Comparison of ENCODE assay signal across 1 cellular context in the genomic region with DNA sequence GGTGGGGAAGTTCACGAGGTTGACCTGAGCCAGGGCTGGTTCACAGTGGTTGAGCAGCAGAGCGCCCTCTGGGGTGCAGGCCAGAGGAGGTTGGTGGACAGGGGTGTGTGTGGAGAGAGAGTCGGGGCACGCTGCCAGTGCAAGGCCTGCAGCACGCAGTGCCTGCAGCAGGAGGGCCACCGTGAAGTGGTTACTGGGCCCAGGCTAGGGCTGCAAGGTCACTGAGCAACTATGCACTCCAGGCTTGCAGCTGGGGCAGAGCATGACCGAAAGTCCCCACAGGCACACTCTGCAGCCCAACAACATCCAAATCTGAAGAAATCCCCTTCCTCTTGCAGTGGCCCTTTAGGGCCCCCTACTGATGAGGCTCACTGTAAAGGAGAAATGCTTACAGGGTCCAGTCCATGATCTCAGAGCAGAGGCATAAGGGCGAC.
TF ChIP-seq lines count a peak whose summit lies in the region.

No MANE protein-coding gene starts in this region.

TF ChIP-seq in GM12878, 131 proteins besides CTCF, POLR2A, EP300 and RAD21 (continued from another document and continues in another):
- TF ChIP-seq SMAD5 (IDR thresholded peaks at IDR 0.05; ENCODE audit: low read depth) = no peak
- TF ChIP-seq, protein P1, sequence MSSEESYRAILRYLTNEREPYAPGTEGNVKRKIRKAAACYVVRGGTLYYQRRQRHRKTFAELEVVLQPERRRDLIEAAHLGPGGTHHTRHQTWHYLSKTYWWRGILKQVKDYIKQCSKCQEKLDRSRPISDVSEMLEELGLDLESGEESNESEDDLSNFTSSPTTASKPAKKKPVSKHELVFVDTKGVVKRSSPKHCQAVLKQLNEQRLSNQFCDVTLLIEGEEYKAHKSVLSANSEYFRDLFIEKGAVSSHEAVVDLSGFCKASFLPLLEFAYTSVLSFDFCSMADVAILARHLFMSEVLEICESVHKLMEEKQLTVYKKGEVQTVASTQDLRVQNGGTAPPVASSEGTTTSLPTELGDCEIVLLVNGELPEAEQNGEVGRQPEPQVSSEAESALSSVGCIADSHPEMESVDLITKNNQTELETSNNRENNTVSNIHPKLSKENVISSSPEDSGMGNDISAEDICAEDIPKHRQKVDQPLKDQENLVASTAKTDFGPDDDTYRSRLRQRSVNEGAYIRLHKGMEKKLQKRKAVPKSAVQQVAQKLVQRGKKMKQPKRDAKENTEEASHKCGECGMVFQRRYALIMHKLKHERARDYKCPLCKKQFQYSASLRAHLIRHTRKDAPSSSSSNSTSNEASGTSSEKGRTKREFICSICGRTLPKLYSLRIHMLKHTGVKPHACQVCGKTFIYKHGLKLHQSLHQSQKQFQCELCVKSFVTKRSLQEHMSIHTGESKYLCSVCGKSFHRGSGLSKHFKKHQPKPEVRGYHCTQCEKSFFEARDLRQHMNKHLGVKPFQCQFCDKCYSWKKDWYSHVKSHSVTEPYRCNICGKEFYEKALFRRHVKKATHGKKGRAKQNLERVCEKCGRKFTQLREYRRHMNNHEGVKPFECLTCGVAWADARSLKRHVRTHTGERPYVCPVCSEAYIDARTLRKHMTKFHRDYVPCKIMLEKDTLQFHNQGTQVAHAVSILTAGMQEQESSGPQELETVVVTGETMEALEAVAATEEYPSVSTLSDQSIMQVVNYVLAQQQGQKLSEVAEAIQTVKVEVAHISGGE (CRISPR knock-in tag; IDR thresholded peaks at IDR 0.05) = no peak
- TF ChIP-seq, protein P2, sequence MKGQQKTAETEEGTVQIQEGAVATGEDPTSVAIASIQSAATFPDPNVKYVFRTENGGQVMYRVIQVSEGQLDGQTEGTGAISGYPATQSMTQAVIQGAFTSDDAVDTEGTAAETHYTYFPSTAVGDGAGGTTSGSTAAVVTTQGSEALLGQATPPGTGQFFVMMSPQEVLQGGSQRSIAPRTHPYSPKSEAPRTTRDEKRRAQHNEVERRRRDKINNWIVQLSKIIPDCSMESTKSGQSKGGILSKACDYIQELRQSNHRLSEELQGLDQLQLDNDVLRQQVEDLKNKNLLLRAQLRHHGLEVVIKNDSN (IDR thresholded peaks at IDR 0.05; ENCODE audit: borderline replicate concordance, extremely low read length, insufficient read depth, low read depth, low read length) = no peak
- no peak for TF ChIP-seq ESRRA (IDR thresholded peaks at IDR 0.05; ENCODE audit: low read length)
- 0 out of 2 replicates have a peak, but pooled peaks have one; percentile 19 for TF ChIP-seq TCF3 (IDR thresholded peaks at IDR 0.05; ENCODE audit: borderline replicate concordance, insufficient read depth, low read depth, low read length)
- no peak for TF ChIP-seq CBX3 (IDR thresholded peaks at IDR 0.05; ENCODE audit: borderline replicate concordance, low read depth)
- TF ChIP-seq BHLHE40 (IDR thresholded peaks at IDR 0.05; ENCODE audit: borderline replicate concordance in 1 of 2, low read depth in 2 of 2, low read length in 1 of 2) = peak; percentile 37 to 42; a peak in 2 of 4 replicates
- TF ChIP-seq, protein P3, sequence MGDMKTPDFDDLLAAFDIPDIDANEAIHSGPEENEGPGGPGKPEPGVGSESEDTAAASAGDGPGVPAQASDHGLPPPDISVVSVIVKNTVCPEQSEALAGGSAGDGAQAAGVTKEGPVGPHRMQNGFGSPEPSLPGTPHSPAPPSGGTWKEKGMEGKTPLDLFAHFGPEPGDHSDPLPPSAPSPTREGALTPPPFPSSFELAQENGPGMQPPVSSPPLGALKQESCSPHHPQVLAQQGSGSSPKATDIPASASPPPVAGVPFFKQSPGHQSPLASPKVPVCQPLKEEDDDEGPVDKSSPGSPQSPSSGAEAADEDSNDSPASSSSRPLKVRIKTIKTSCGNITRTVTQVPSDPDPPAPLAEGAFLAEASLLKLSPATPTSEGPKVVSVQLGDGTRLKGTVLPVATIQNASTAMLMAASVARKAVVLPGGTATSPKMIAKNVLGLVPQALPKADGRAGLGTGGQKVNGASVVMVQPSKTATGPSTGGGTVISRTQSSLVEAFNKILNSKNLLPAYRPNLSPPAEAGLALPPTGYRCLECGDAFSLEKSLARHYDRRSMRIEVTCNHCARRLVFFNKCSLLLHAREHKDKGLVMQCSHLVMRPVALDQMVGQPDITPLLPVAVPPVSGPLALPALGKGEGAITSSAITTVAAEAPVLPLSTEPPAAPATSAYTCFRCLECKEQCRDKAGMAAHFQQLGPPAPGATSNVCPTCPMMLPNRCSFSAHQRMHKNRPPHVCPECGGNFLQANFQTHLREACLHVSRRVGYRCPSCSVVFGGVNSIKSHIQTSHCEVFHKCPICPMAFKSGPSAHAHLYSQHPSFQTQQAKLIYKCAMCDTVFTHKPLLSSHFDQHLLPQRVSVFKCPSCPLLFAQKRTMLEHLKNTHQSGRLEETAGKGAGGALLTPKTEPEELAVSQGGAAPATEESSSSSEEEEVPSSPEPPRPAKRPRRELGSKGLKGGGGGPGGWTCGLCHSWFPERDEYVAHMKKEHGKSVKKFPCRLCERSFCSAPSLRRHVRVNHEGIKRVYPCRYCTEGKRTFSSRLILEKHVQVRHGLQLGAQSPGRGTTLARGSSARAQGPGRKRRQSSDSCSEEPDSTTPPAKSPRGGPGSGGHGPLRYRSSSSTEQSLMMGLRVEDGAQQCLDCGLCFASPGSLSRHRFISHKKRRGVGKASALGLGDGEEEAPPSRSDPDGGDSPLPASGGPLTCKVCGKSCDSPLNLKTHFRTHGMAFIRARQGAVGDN (IDR thresholded peaks at IDR 0.05) = peak; percentile 65; the same call in 1 of the 2 replicates
- TF ChIP-seq, protein P4, sequence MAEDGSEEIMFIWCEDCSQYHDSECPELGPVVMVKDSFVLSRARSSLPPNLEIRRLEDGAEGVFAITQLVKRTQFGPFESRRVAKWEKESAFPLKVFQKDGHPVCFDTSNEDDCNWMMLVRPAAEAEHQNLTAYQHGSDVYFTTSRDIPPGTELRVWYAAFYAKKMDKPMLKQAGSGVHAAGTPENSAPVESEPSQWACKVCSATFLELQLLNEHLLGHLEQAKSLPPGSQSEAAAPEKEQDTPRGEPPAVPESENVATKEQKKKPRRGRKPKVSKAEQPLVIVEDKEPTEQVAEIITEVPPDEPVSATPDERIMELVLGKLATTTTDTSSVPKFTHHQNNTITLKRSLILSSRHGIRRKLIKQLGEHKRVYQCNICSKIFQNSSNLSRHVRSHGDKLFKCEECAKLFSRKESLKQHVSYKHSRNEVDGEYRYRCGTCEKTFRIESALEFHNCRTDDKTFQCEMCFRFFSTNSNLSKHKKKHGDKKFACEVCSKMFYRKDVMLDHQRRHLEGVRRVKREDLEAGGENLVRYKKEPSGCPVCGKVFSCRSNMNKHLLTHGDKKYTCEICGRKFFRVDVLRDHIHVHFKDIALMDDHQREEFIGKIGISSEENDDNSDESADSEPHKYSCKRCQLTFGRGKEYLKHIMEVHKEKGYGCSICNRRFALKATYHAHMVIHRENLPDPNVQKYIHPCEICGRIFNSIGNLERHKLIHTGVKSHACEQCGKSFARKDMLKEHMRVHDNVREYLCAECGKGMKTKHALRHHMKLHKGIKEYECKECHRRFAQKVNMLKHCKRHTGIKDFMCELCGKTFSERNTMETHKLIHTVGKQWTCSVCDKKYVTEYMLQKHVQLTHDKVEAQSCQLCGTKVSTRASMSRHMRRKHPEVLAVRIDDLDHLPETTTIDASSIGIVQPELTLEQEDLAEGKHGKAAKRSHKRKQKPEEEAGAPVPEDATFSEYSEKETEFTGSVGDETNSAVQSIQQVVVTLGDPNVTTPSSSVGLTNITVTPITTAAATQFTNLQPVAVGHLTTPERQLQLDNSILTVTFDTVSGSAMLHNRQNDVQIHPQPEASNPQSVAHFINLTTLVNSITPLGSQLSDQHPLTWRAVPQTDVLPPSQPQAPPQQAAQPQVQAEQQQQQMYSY (CRISPR knock-in tag; IDR thresholded peaks at IDR 0.05) = no peak
- TF ChIP-seq TARDBP (IDR thresholded peaks at IDR 0.05; ENCODE audit: borderline replicate concordance) = no peak
- no peak for TF ChIP-seq ZNF207 (IDR thresholded peaks at IDR 0.05; ENCODE audit: borderline replicate concordance)
- no peak for TF ChIP-seq POU2F2 (IDR thresholded peaks at IDR 0.05; ENCODE audit: borderline replicate concordance, low read depth, low read length)
- no peak for TF ChIP-seq MTA2 (IDR thresholded peaks at IDR 0.05; ENCODE audit: low read depth)
- TF ChIP-seq KLF5 (IDR thresholded peaks at IDR 0.05; ENCODE audit: partially characterized antibody) = no peak
- no peak for TF ChIP-seq STAT1 (conservative IDR thresholded peaks at IDR 0.05)
- TF ChIP-seq ATF7 (IDR thresholded peaks at IDR 0.05; ENCODE audit: low read depth) = no peak
- TF ChIP-seq, protein P5, sequence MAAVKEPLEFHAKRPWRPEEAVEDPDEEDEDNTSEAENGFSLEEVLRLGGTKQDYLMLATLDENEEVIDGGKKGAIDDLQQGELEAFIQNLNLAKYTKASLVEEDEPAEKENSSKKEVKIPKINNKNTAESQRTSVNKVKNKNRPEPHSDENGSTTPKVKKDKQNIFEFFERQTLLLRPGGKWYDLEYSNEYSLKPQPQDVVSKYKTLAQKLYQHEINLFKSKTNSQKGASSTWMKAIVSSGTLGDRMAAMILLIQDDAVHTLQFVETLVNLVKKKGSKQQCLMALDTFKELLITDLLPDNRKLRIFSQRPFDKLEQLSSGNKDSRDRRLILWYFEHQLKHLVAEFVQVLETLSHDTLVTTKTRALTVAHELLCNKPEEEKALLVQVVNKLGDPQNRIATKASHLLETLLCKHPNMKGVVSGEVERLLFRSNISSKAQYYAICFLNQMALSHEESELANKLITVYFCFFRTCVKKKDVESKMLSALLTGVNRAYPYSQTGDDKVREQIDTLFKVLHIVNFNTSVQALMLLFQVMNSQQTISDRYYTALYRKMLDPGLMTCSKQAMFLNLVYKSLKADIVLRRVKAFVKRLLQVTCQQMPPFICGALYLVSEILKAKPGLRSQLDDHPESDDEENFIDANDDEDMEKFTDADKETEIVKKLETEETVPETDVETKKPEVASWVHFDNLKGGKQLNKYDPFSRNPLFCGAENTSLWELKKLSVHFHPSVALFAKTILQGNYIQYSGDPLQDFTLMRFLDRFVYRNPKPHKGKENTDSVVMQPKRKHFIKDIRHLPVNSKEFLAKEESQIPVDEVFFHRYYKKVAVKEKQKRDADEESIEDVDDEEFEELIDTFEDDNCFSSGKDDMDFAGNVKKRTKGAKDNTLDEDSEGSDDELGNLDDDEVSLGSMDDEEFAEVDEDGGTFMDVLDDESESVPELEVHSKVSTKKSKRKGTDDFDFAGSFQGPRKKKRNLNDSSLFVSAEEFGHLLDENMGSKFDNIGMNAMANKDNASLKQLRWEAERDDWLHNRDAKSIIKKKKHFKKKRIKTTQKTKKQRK (IDR thresholded peaks at IDR 0.05; ENCODE audit: low read depth, low read length) = 0 out of 2 replicates have a peak, but pooled peaks have one; percentile 7
- TF ChIP-seq NRF1 (conservative IDR thresholded peaks at IDR 0.05; ENCODE audit: low read depth, low read length) = no peak
- TF ChIP-seq MYB (IDR thresholded peaks at IDR 0.05; ENCODE audit: borderline replicate concordance, low read depth, low read length) = no peak
- TF ChIP-seq, protein P6, sequence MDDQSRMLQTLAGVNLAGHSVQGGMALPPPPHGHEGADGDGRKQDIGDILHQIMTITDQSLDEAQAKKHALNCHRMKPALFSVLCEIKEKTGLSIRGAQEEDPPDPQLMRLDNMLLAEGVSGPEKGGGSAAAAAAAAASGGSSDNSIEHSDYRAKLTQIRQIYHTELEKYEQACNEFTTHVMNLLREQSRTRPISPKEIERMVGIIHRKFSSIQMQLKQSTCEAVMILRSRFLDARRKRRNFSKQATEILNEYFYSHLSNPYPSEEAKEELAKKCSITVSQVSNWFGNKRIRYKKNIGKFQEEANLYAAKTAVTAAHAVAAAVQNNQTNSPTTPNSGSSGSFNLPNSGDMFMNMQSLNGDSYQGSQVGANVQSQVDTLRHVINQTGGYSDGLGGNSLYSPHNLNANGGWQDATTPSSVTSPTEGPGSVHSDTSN (IDR thresholded peaks at IDR 0.05; ENCODE audit: insufficient replicate concordance, low read depth, low read length) = no peak
- TF ChIP-seq, protein P7, sequence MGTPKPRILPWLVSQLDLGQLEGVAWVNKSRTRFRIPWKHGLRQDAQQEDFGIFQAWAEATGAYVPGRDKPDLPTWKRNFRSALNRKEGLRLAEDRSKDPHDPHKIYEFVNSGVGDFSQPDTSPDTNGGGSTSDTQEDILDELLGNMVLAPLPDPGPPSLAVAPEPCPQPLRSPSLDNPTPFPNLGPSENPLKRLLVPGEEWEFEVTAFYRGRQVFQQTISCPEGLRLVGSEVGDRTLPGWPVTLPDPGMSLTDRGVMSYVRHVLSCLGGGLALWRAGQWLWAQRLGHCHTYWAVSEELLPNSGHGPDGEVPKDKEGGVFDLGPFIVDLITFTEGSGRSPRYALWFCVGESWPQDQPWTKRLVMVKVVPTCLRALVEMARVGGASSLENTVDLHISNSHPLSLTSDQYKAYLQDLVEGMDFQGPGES (IDR thresholded peaks at IDR 0.05) = no peak
- no peak for TF ChIP-seq FOXK2 (IDR thresholded peaks at IDR 0.05)
- no peak for TF ChIP-seq TCF7 (IDR thresholded peaks at IDR 0.05; ENCODE audit: borderline replicate concordance)
- no peak for TF ChIP-seq ETV6 (conservative IDR thresholded peaks at IDR 0.05 in 1 of 2, IDR thresholded peaks at IDR 0.05 in 1 of 2; ENCODE audit: borderline replicate concordance in 1 of 2, low read depth in 1 of 2)
- TF ChIP-seq ZSCAN29 (IDR thresholded peaks at IDR 0.05) = no peak
- TF ChIP-seq POLR2AphosphoS2 (IDR thresholded peaks at IDR 0.05; ENCODE audit: low read depth, low read length) = no peak
- no peak for TF ChIP-seq NFXL1 (IDR thresholded peaks at IDR 0.05; ENCODE audit: borderline replicate concordance)
- peak; percentile 54; the same call in 1 of the 2 replicates for TF ChIP-seq FOXM1 (IDR thresholded peaks at IDR 0.05; ENCODE audit: low read depth, low read length)
- TF ChIP-seq BMI1 (IDR thresholded peaks at IDR 0.05; ENCODE audit: borderline replicate concordance) = no peak
- TF ChIP-seq SUPT20H (IDR thresholded peaks at IDR 0.05; ENCODE audit: borderline replicate concordance, control insufficient read depth, low read depth, low read length) = no peak
- TF ChIP-seq ZNF217 (IDR thresholded peaks at IDR 0.05) = no peak
- no peak for TF ChIP-seq ZNF622 (IDR thresholded peaks at IDR 0.05)
- no peak for TF ChIP-seq FOS (IDR thresholded peaks at IDR 0.05; ENCODE audit: borderline replicate concordance, extremely low read depth, insufficient read length)
- no peak for TF ChIP-seq CREM (IDR thresholded peaks at IDR 0.05; ENCODE audit: low read depth)
- TF ChIP-seq, protein P8, sequence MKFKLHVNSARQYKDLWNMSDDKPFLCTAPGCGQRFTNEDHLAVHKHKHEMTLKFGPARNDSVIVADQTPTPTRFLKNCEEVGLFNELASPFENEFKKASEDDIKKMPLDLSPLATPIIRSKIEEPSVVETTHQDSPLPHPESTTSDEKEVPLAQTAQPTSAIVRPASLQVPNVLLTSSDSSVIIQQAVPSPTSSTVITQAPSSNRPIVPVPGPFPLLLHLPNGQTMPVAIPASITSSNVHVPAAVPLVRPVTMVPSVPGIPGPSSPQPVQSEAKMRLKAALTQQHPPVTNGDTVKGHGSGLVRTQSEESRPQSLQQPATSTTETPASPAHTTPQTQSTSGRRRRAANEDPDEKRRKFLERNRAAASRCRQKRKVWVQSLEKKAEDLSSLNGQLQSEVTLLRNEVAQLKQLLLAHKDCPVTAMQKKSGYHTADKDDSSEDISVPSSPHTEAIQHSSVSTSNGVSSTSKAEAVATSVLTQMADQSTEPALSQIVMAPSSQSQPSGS (IDR thresholded peaks at IDR 0.05; ENCODE audit: low read length) = no peak
- TF ChIP-seq, protein P9, sequence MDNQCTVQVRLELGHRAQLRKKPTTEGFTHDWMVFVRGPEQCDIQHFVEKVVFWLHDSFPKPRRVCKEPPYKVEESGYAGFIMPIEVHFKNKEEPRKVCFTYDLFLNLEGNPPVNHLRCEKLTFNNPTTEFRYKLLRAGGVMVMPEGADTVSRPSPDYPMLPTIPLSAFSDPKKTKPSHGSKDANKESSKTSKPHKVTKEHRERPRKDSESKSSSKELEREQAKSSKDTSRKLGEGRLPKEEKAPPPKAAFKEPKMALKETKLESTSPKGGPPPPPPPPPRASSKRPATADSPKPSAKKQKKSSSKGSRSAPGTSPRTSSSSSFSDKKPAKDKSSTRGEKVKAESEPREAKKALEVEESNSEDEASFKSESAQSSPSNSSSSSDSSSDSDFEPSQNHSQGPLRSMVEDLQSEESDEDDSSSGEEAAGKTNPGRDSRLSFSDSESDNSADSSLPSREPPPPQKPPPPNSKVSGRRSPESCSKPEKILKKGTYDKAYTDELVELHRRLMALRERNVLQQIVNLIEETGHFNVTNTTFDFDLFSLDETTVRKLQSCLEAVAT (IDR thresholded peaks at IDR 0.05) = no peak
